Comparison of ENCODE assay signal across 23 cellular contexts in genomic region chr7:124667312-124667711, GRCh38.
DNase-seq lines count a peak whose midpoint lies in the region; ATAC-seq, FAIRE-seq and TF ChIP-seq lines count a peak whose summit lies in the region.
"Had no signal": no experiment of that assay in that cellular context is flagged by ENCODE, and none has a peak within 500 bp of the region (broad histone marks: within the 10 kb centered on the region; RNA-seq: fewer than 3 reads in every experiment).

No MANE protein-coding gene starts in this region.

- intact Hi-C loops in IMR-90 (cut with micrococcal nuclease) (no loop called here), Right ventricle myocardium inferior (cut with DNase I) (no loop called here)

- H2BK20ac ChIP-seq in IMR-90 (ENCODE audit: low read depth, low read length), result peak overlapping the region; percentile 31; the same call in 1 of the 2 replicates

- dilution Hi-C loops in IMR-90 (cut with HindIII; ENCODE audit: low sequenced_read_pairs, unreplicated experiment), result no loop called here

- no peak for TF ChIP-seq RAD21 in IMR-90 (IDR thresholded peaks at IDR 0.05; ENCODE audit: low read length)

- no peak overlapping the region for H2AFZ ChIP-seq in IMR-90 (replicated peaks; ENCODE audit: low read length, poor library complexity)
- H2AFZ ChIP-seq: GM23248 had no signal

- no peaks in the 10 kb centered on the region for H3K79me1 ChIP-seq in IMR-90 (ENCODE audit: low read depth in 1 of 2, low read length in 2 of 2)

- H3K27me3 ChIP-seq in IMR-90 (ENCODE audit: control insufficient read depth, insufficient read depth, low read length) (no peaks in the 10 kb centered on the region), kidney epithelial cell (ENCODE audit: control insufficient read depth, insufficient read depth, low read length) (no peaks in the 10 kb centered on the region)
- H3K27me3 ChIP-seq: thyroid gland had no signal

- FAIRE-seq in GM12892 (lab: Jason Lieb, UNC), result no peak
- FAIRE-seq: GM12878 had no signal

- no peaks in the 10 kb centered on the region for H4K20me1 ChIP-seq in IMR-90 (ENCODE audit: insufficient read depth, low read length)

- POLR2A ChIA-PET in IMR-90 (lab: Charles Lee; ENCODE audit: unreplicated experiment), result no interaction called here

- no peak overlapping the region for H4K8ac ChIP-seq in IMR-90 (ENCODE audit: low read depth in 2 of 2, low read length in 2 of 2)

- no peak overlapping the region for H2AK9ac ChIP-seq in IMR-90 (replicated peaks; ENCODE audit: low read depth, low read length, poor library complexity)

- H3K4me2 ChIP-seq in IMR-90 (ENCODE audit: low read depth, low read length), result peak overlapping the region; percentile 40; the same call in 1 of the 2 replicates

- no TSS peak for BruUV-seq in IMR-90 (replicated peaks; lab: Mats Ljungman, UMichigan)

- no peak overlapping the region for H3K18ac ChIP-seq in IMR-90 (ENCODE audit: low read depth, low read length)

- H2BK5ac ChIP-seq in IMR-90 (ENCODE audit: low read depth, low read length, poor library complexity, severe bottlenecking), result no peak overlapping the region

- H3K27ac ChIP-seq in IMR-90 (ENCODE audit: insufficient read depth, low read length), result no peak overlapping the region
- H3K27ac ChIP-seq: GM23248, skin epidermis, thyroid gland had no signal

- no peak overlapping the region for H3K23ac ChIP-seq in IMR-90 (ENCODE audit: low read depth, low read length)

- no peak overlapping the region for H3K56ac ChIP-seq in IMR-90 (ENCODE audit: extremely low read depth, insufficient read depth, low read length)

- no peak overlapping the region for H3K4ac ChIP-seq in IMR-90 (ENCODE audit: low read depth, low read length)

- no peak overlapping the region for H3K9ac ChIP-seq in IMR-90 (ENCODE audit: low read depth, low read length)
- H3K9ac ChIP-seq: GM23248 had no signal

- ATAC-seq in IMR-90 (ENCODE audit: low read depth) (peak; percentile 68; the same call in 1 of the 2 replicates), Right ventricle myocardium inferior (no peak)
- ATAC-seq: activated naive CD8-positive, alpha-beta T cell treated with anti-CD3 and anti-CD28 coated beads, Interleukin-2, amount 50 U/mL, for 24 hours had no signal

- H2AK5ac ChIP-seq in IMR-90 (ENCODE audit: low read depth, low read length), result no peak overlapping the region

- H3K36me3 ChIP-seq in IMR-90 (ENCODE audit: control insufficient read depth, insufficient read depth, low read length), result no peaks in the 10 kb centered on the region
- H3K36me3 ChIP-seq in kidney epithelial cell (ENCODE audit: control insufficient read depth, insufficient read depth, low read length), result no peaks in the 10 kb centered on the region
- H3K36me3 ChIP-seq: thyroid gland had no signal

- CTCF ChIA-PET in IMR-90 (lab: Yijun Ruan, JAX), result no interaction called here

- DNase-seq in AG08396 (ENCODE audit: low spot score) (peak; percentile 12), IMR-90 (peak; percentile 52), amniotic epithelial cell (ENCODE audit: low read depth) (peak; percentile 6), kidney epithelial cell (ENCODE audit: low read depth) (peak; percentile 14), GM12892 (ENCODE audit: insufficient read length) (no peak), NCI-H146 (lab: John Stamatoyannopoulos, UW) (no peak), iPS-NIHi7 (ENCODE audit: extremely low spot score) (no peak), Right ventricle myocardium inferior (ENCODE audit: missing footprints) (no peak)
- DNase-seq: activated CD4-positive, alpha-beta T cell treated with anti-CD3 and anti-CD28 coated beads, Interleukin-2, amount 50 U/mL, for 1 hour; activated CD8-positive, alpha-beta memory T cell treated with anti-CD3 and anti-CD28 coated beads, Interleukin-2, amount 50 U/mL, for 4 hours; activated naive CD8-positive, alpha-beta T cell treated with anti-CD3 and anti-CD28 coated beads, Interleukin-2, amount 50 U/mL, for 24 hours; CD4-positive, CD25-positive, alpha-beta regulatory T cell; DMS 273 treated with DMSO at 0.1 percent for 48 hours; foreskin melanocyte; GM23248; midbrain; NCI-H187; NCI-H510A; SHP77; stimulated activated naive CD4-positive, alpha-beta T cell; thyroid gland had no signal

- no peaks in the 10 kb centered on the region for H3K9me3 ChIP-seq in IMR-90 (ENCODE audit: control insufficient read depth, insufficient read depth, low read length)
- H3K9me3 ChIP-seq: thyroid gland had no signal

- in situ Hi-C loops in IMR-90 (cut with MboI; ENCODE audit: low sequenced_read_pairs), result no loop called here

- no peak overlapping the region for H3K4me3 ChIP-seq in IMR-90 (ENCODE audit: insufficient read depth, low read depth, low read length)
- no peak overlapping the region for H3K4me3 ChIP-seq in kidney epithelial cell (ENCODE audit: low read depth, low read length)
- H3K4me3 ChIP-seq: GM12878, GM23248, skin epidermis, thyroid gland had no signal

- no peaks in the 10 kb centered on the region; the same call in 1 of the 2 replicates for H3K4me1 ChIP-seq in IMR-90 (ENCODE audit: control insufficient read depth, insufficient read depth, low read length)
- H3K4me1 ChIP-seq: thyroid gland had no signal

- H4K5ac ChIP-seq in IMR-90 (ENCODE audit: low read depth, low read length), result no peak overlapping the region

- no peak overlapping the region for H4K91ac ChIP-seq in IMR-90 (ENCODE audit: insufficient read depth, low read depth, low read length)

- H3K14ac ChIP-seq in IMR-90 (replicated peaks; ENCODE audit: low read depth, low read length), result no peak overlapping the region

- no peak overlapping the region for H2BK120ac ChIP-seq in IMR-90 (ENCODE audit: low read depth, low read length)

- H3K9me1 ChIP-seq in IMR-90 (ENCODE audit: insufficient read depth, low read length), result no peaks in the 10 kb centered on the region

- no peak overlapping the region for H2BK15ac ChIP-seq in IMR-90 (ENCODE audit: low read depth, low read length)

- no peak for TF ChIP-seq CTCF in IMR-90 (conservative IDR thresholded peaks at IDR 0.05; ENCODE audit: low read depth, low read length)
- TF ChIP-seq CTCF in kidney epithelial cell (IDR thresholded peaks at IDR 0.05; ENCODE audit: insufficient read depth, low read length, poor library complexity, severe bottlenecking), result no peak

- no CpG with 5 or more reads among the region's 4 CpGs for WGBS in IMR-90 (ENCODE audit: extremely low coverage in 2 of 2, insufficient read length in 1 of 2), 2 experiments

- TF ChIP-seq POLR2A in IMR-90 (IDR thresholded peaks at IDR 0.05; ENCODE audit: low read depth, low read length) (no peak), GM12892 (IDR thresholded peaks at IDR 0.05; ENCODE audit: low read depth, low read length) (no peak)

TF ChIP-seq in IMR-90, 13 proteins besides CTCF, POLR2A, EP300 and RAD21:
- TF ChIP-seq BHLHE40 (IDR thresholded peaks at IDR 0.05; ENCODE audit: low read depth, low read length) (no peak), USF2 (IDR thresholded peaks at IDR 0.05; ENCODE audit: low read depth, low read length) (no peak), ELK1 (IDR thresholded peaks at IDR 0.05; ENCODE audit: borderline replicate concordance, low read depth, low read length) (no peak), CEBPB (IDR thresholded peaks at IDR 0.05; ENCODE audit: low read depth, low read length) (0 out of 2 replicates have a peak, but pooled peaks have one; percentile 6), CHD1 (IDR thresholded peaks at IDR 0.05; ENCODE audit: low read depth, low read length) (no peak), SMC3 (IDR thresholded peaks at IDR 0.05; ENCODE audit: low read depth, low read length) (no peak), MAFK (IDR thresholded peaks at IDR 0.05; ENCODE audit: low read depth, low read length) (peak; percentile 40; the same call in 1 of the 2 replicates)

Comparison
In these comparisons a context has a peak if more than half of its experiments do, and no peak if none do; other contexts are left out.
1. DNase-seq: peak in AG08396 (single experiment), IMR-90 (single experiment), amniotic epithelial cell (single experiment) and kidney epithelial cell (single experiment); none in GM12892 (single experiment), NCI-H146 (single experiment), iPS-NIHi7 (single experiment) and Right ventricle myocardium inferior (single experiment).